In genomic region chr17:65537343-65537844, GRCh38 we compare ENCODE assay signal across 23 cellular contexts. TPM values are rescaled to one million over a fixed set of nuclear protein-coding genes. Genes with fewer than 3 reads are reported as not detected.
DNase-seq lines count a peak whose midpoint lies in the region; ATAC-seq, FAIRE-seq and TF ChIP-seq lines count a peak whose summit lies in the region.
"Had no signal": no experiment of that assay in that cellular context is flagged by ENCODE, and none has a peak within 500 bp of the region (broad histone marks: within the 10 kb centered on the region; RNA-seq: fewer than 3 reads in every experiment).

No MANE protein-coding gene starts in this region.

- H2AK5ac ChIP-seq in neuronal stem cell (ENCODE audit: low read depth, low read length) = peak overlapping the region; percentile 39

- H3K4me3 ChIP-seq in CD4-positive, alpha-beta memory T cell (ENCODE audit: low read length in 2 of 2) = no peak overlapping the region
- H3K4me3 ChIP-seq in dorsolateral prefrontal cortex = peak overlapping the region in 28 of 59 donors; percentile 2 to 57 (median 48)
- H3K4me3 ChIP-seq in neuronal stem cell (ENCODE audit: low read length in 2 of 2) = no peak overlapping the region

- H3K27me3 ChIP-seq in CD4-positive, alpha-beta memory T cell (ENCODE audit: insufficient read depth, low read length) = no peaks in the 10 kb centered on the region
- H3K27me3 ChIP-seq in dorsolateral prefrontal cortex = no peaks in the 10 kb centered on the region
- no peaks in the 10 kb centered on the region for H3K27me3 ChIP-seq in neuronal stem cell (ENCODE audit: control insufficient read depth in 3 of 3, insufficient read depth in 3 of 3, low read depth in 1 of 3, low read length in 3 of 3)
- H3K27me3 ChIP-seq: BE2C had no signal

- no peaks in the 10 kb centered on the region for H3K9me3 ChIP-seq in CD4-positive, alpha-beta memory T cell (ENCODE audit: control insufficient read depth in 1 of 2, low read length in 2 of 2)
- peaks cover 0 to 2% of the 10 kb centered on the region in 2 donors for H3K9me3 ChIP-seq in neuronal stem cell (replicated peaks in 1 of 2; ENCODE audit: control insufficient read depth in 2 of 2, insufficient read depth in 1 of 2, low read depth in 1 of 2, low read length in 2 of 2)
- H3K9me3 ChIP-seq: BE2C had no signal

- TF ChIP-seq POLR2A in GM12892 (IDR thresholded peaks at IDR 0.05; ENCODE audit: low read depth, low read length) = no peak

- H3K18ac ChIP-seq in neuronal stem cell (ENCODE audit: low read length) = no peak overlapping the region

- no CpG with 5 or more reads among the region's 35 CpGs for WGBS in neuronal stem cell (ENCODE audit: extremely low coverage in 2 of 2, insufficient read length in 2 of 2, insufficient replicate concordance in 1 of 2), 2 donors

- no peaks in the 10 kb centered on the region for H3K79me1 ChIP-seq in neuronal stem cell (ENCODE audit: low read depth, low read length)

- intact Hi-C loops in activated CD4-positive, alpha-beta T cell treated with anti-CD3 and anti-CD28 coated beads, Interleukin-2, amount 10 ng/mL, durations not matched to agents 24 days and 14 days (cut with micrococcal nuclease) = no loop called here
- intact Hi-C loops in CD4-positive, alpha-beta memory T cell (cut with micrococcal nuclease) = no loop called here
- intact Hi-C loops in dorsolateral prefrontal cortex (cut with DNase I) = no loop called here

- no peak overlapping the region for H2BK120ac ChIP-seq in neuronal stem cell (ENCODE audit: low read depth, low read length)

- no peak overlapping the region for H3K27ac Mint-ChIP-seq in activated CD4-positive, alpha-beta T cell treated with anti-CD3 and anti-CD28 coated beads, Interleukin-2, amount 10 ng/mL, durations not matched to agents 24 days and 14 days
- H3K27ac Mint-ChIP-seq in CD4-positive, alpha-beta memory T cell = peak overlapping the region in 4 of 7 donors; percentile 27 to 90 (median 74)
- H3K27ac Mint-ChIP-seq: HFFc6 had no signal

- no peak overlapping the region for H3K27ac ChIP-seq in CD4-positive, alpha-beta memory T cell (ENCODE audit: low read depth, low read length)
- H3K27ac ChIP-seq in dorsolateral prefrontal cortex (peak overlapping the region in 46 of 59 donors; percentile 9 to 84 (median 68)), neuronal stem cell (replicated peaks; ENCODE audit: low read length) (no peak overlapping the region)
- H3K27ac ChIP-seq: HL-60 had no signal

- H4K8ac ChIP-seq in neuronal stem cell (ENCODE audit: low read depth, low read length) = no peak overlapping the region

- H3K4ac ChIP-seq in neuronal stem cell (ENCODE audit: low read length) = no peak overlapping the region

- peak overlapping the region; percentile 78 for H3K4me3 Mint-ChIP-seq in activated CD4-positive, alpha-beta T cell treated with anti-CD3 and anti-CD28 coated beads, Interleukin-2, amount 10 ng/mL, durations not matched to agents 24 days and 14 days
- H3K4me3 Mint-ChIP-seq in CD4-positive, alpha-beta memory T cell = peak overlapping the region in 3 of 8 donors; percentile 64 to 86 (median 85)
- H3K4me3 Mint-ChIP-seq: HFFc6 had no signal

- H3K23ac ChIP-seq in neuronal stem cell (ENCODE audit: low read depth, low read length, poor library complexity) = peak overlapping the region; percentile 98

- TF ChIP-seq CTCF in dorsolateral prefrontal cortex (IDR thresholded peaks at IDR 0.05 in 54 of 56, conservative IDR thresholded peaks at IDR 0.05 in 2 of 56; ENCODE audit: low read depth in 1 of 56, partially characterized antibody in 56 of 56) = no peak

- no peak overlapping the region for H2BK5ac ChIP-seq in neuronal stem cell (ENCODE audit: low read length)

- H2BK15ac ChIP-seq in neuronal stem cell (ENCODE audit: low read length) = no peak overlapping the region

- H3K36me3 ChIP-seq in CD4-positive, alpha-beta memory T cell (ENCODE audit: insufficient read depth, low read length) = peaks cover 56% of the 10 kb centered on the region
- H3K36me3 ChIP-seq in neuronal stem cell (replicated peaks in 1 of 2; ENCODE audit: control insufficient read depth in 2 of 2, insufficient read depth in 2 of 2, low read length in 2 of 2) = peaks cover 24 to 98% of the 10 kb centered on the region in 2 donors
- H3K36me3 ChIP-seq: BE2C had no signal

- FAIRE-seq in GM12892 (lab: Jason Lieb, UNC) = no peak

- H3K4me1 Mint-ChIP-seq in activated CD4-positive, alpha-beta T cell treated with anti-CD3 and anti-CD28 coated beads, Interleukin-2, amount 10 ng/mL, durations not matched to agents 24 days and 14 days = peaks cover 6% of the 10 kb centered on the region
- H3K4me1 Mint-ChIP-seq in CD4-positive, alpha-beta memory T cell = peaks cover 20 to 31% (median 26%) of the 10 kb centered on the region in 4 donors

- no peak overlapping the region for H4K91ac ChIP-seq in neuronal stem cell (ENCODE audit: low read depth, low read length, poor library complexity)

- no peak for ATAC-seq in HG02938 (IDR thresholded peaks at IDR 0.05; ENCODE audit: unreplicated experiment)
- ATAC-seq: PC-3 had no signal

- peaks cover 19% of the 10 kb centered on the region for H3K27me3 Mint-ChIP-seq in activated CD4-positive, alpha-beta T cell treated with anti-CD3 and anti-CD28 coated beads, Interleukin-2, amount 10 ng/mL, durations not matched to agents 24 days and 14 days
- H3K27me3 Mint-ChIP-seq in CD4-positive, alpha-beta memory T cell = no peaks in the 10 kb centered on the region
- H3K27me3 Mint-ChIP-seq: CD4-positive, CD25-positive, alpha-beta regulatory T cell had no signal

- H3K9me3 Mint-ChIP-seq in activated CD4-positive, alpha-beta T cell treated with anti-CD3 and anti-CD28 coated beads, Interleukin-2, amount 10 ng/mL, durations not matched to agents 24 days and 14 days = no peaks in the 10 kb centered on the region
- no peaks in the 10 kb centered on the region for H3K9me3 Mint-ChIP-seq in CD4-positive, alpha-beta memory T cell
- H3K9me3 Mint-ChIP-seq: HFFc6 had no signal

- peaks cover 41% of the 10 kb centered on the region for H3K36me3 Mint-ChIP-seq in activated CD4-positive, alpha-beta T cell treated with anti-CD3 and anti-CD28 coated beads, Interleukin-2, amount 10 ng/mL, durations not matched to agents 24 days and 14 days (ENCODE audit: low read depth)
- H3K36me3 Mint-ChIP-seq in CD4-positive, alpha-beta memory T cell = peaks cover 53 to 73% of the 10 kb centered on the region in 2 donors

- POLR2A ChIA-PET in CD4-positive, alpha-beta memory T cell (lab: Charles Lee; ENCODE audit: partially characterized antibody) = no interaction called here

- no peak overlapping the region for H3K9ac ChIP-seq in neuronal stem cell (ENCODE audit: low read depth, low read length, poor library complexity)

- H3K4me2 ChIP-seq in neuronal stem cell (ENCODE audit: insufficient read depth, low read length, poor library complexity, severe bottlenecking) = no peak overlapping the region

- H2BK12ac ChIP-seq in neuronal stem cell (ENCODE audit: low read length) = no peak overlapping the region

- peak overlapping the region; percentile 41 for H3K14ac ChIP-seq in neuronal stem cell (ENCODE audit: low read length)

- DNase-seq in activated CD4-positive, alpha-beta T cell treated with anti-CD3 and anti-CD28 coated beads, Interleukin-2, amount 10 ng/mL, durations not matched to agents 24 days and 14 days = no peak
- DNase-seq in activated CD4-positive, alpha-beta T cell treated with anti-CD3 and anti-CD28 coated beads for 48 hours = no peak
- no peak for DNase-seq in CD4-positive, alpha-beta memory T cell
- DNase-seq in dorsolateral prefrontal cortex (no peak), neuronal stem cell (ENCODE audit: low spot score) (no peak), GM12892 (ENCODE audit: insufficient read length) (no peak), H4 (ENCODE audit: low spot score) (no peak)
- DNase-seq: BE2C, Calu3, DMS53, HFFc6, MM.1S, NCI-H1092, NCI-H1436 treated with DMSO at 0.1 percent for 48 hours, NCI-H2029, NCI-H2171, NCI-H526, PC-3, RPMI8226, SIG-M5 had no signal

- H3K4me1 ChIP-seq in CD4-positive, alpha-beta memory T cell (ENCODE audit: insufficient read depth, low read length) = peaks cover 17% of the 10 kb centered on the region
- H3K4me1 ChIP-seq in neuronal stem cell (ENCODE audit: control insufficient read depth in 2 of 2, insufficient read depth in 1 of 2, low read depth in 1 of 2, low read length in 2 of 2) = peaks cover 14 to 19% of the 10 kb centered on the region in 2 donors
- H3K4me1 ChIP-seq: BE2C had no signal

- H2AFZ ChIP-seq in neuronal stem cell (ENCODE audit: low read length) = no peak overlapping the region

- CTCF ChIA-PET in CD4-positive, alpha-beta memory T cell (lab: Charles Lee; ENCODE audit: partially characterized antibody) = no interaction called here

RNA-seq across cellular contexts. Expression of gene AXIN2, which starts 24.1 kb away (rescaled TPM):
- 4.8 and 5.2 TPM in 2 replicates for total RNA-seq in activated CD4-positive, alpha-beta T cell treated with anti-CD3 and anti-CD28 coated beads, Interleukin-2, amount 10 ng/mL, durations not matched to agents 24 days and 14 days
- total RNA-seq in CD4-positive, alpha-beta memory T cell = 10 to 100 TPM; 30.1 to 30.3 TPM
- polyA plus RNA-seq in CD4-positive, alpha-beta memory T cell = 10 to 100 TPM in 1 of 2 donors, 1 to 10 TPM in 1; 3.4 to 11.8 TPM
- total RNA-seq in dorsolateral prefrontal cortex = 10 to 100 TPM; 15.2 to 39.9 (median 25.9) TPM
- 7.2 TPM for polyA plus RNA-seq in neuronal stem cell (2013, experiment 1 of 2)
- 7.1 TPM for polyA plus RNA-seq in neuronal stem cell (2013, experiment 2 of 2)
- polyA plus RNA-seq in GM12892 (2012; ENCODE audit: missing spikeins) = 0.34 TPM
- total RNA-seq in H4 (2014; rRNA removed; shearing (Covaris generic)) = 1.8 and 13.7 TPM in 2 replicates

Comparison
In these comparisons a context has a peak if more than half of its experiments do, and no peak if none do; other contexts are left out.
1. H3K27ac ChIP-seq: peak in dorsolateral prefrontal cortex (46 of 59); none in CD4-positive, alpha-beta memory T cell (single experiment) and neuronal stem cell (single experiment).